Comparison of ENCODE assay signal across 1 cellular context in genomic region chr12:56117778-56118687, GRCh38.
TF ChIP-seq lines count a peak whose summit lies in the region.

TSS of gene ZC3H10 (plus strand) at chr12:56118266. CDS start at chr12:56120563, 2,297 bp downstream.

TF ChIP-seq in HepG2, 621 proteins besides CTCF, POLR2A, EP300 and RAD21 (continued from another document and continues in another):
- TF ChIP-seq E2F5 (CRISPR knock-in tag; conservative IDR thresholded peaks at IDR 0.05), result peak; percentile 18; the same call in 1 of the 2 replicates
- TF ChIP-seq NFKB2 (CRISPR knock-in tag; IDR thresholded peaks at IDR 0.05; ENCODE audit: borderline replicate concordance), result peak; percentile 87; the same call in 1 of the 2 replicates
- TF ChIP-seq SMYD3 (CRISPR knock-in tag; IDR thresholded peaks at IDR 0.05), result 0 out of 2 replicates have a peak, but pooled peaks have one; percentile 53
- peak; percentile 95 for TF ChIP-seq IKZF5 (CRISPR knock-in tag; IDR thresholded peaks at IDR 0.05)
- TF ChIP-seq CERS6 (CRISPR knock-in tag; IDR thresholded peaks at IDR 0.05), result no peak
- TF ChIP-seq E2F1 (CRISPR knock-in tag; IDR thresholded peaks at IDR 0.05), result peak; percentile 57
- TF ChIP-seq EEA1 (CRISPR knock-in tag; IDR thresholded peaks at IDR 0.05; ENCODE audit: borderline replicate concordance), result 0 out of 2 replicates have a peak, but pooled peaks have one; percentile 60
- TF ChIP-seq RBM22 (optimal IDR thresholded peaks at IDR 0.05; ENCODE audit: low read length), result peak; percentile 100
- peak; percentile 36; the same call in 1 of the 2 replicates for TF ChIP-seq ZNF160 (CRISPR knock-in tag; IDR thresholded peaks at IDR 0.05)
- TF ChIP-seq ZBTB46 (CRISPR knock-in tag; IDR thresholded peaks at IDR 0.05; ENCODE audit: borderline replicate concordance), result no peak
- TF ChIP-seq ZNF761 (CRISPR knock-in tag; conservative IDR thresholded peaks at IDR 0.05), result 0 out of 2 replicates have a peak, but pooled peaks have one; percentile 38
- TF ChIP-seq MNT (IDR thresholded peaks at IDR 0.05), result peak; percentile 96
- peak; percentile 68; the same call in 1 of the 2 replicates for TF ChIP-seq ZNF441 (CRISPR knock-in tag; IDR thresholded peaks at IDR 0.05; ENCODE audit: borderline replicate concordance)
- peak; percentile 97 for TF ChIP-seq GMEB1 (CRISPR knock-in tag; IDR thresholded peaks at IDR 0.05; ENCODE audit: borderline replicate concordance)
- TF ChIP-seq ARHGAP35 (CRISPR knock-in tag; IDR thresholded peaks at IDR 0.05; ENCODE audit: borderline replicate concordance), result no peak
- TF ChIP-seq ZNF230 (CRISPR knock-in tag; IDR thresholded peaks at IDR 0.05), result no peak; the same call in 1 of the 2 replicates
- peak; percentile 96 for TF ChIP-seq RFX3 (CRISPR knock-in tag; IDR thresholded peaks at IDR 0.05)
- peak; percentile 71 for TF ChIP-seq PAXIP1 (CRISPR knock-in tag; conservative IDR thresholded peaks at IDR 0.05)
- 0 out of 2 replicates have a peak, but pooled peaks have one; percentile 14 for TF ChIP-seq MLXIP (CRISPR knock-in tag; IDR thresholded peaks at IDR 0.05; ENCODE audit: borderline replicate concordance)
- TF ChIP-seq ZNF121 (CRISPR knock-in tag; IDR thresholded peaks at IDR 0.05), result no peak
- peak; percentile 79 for TF ChIP-seq HCFC1 (IDR thresholded peaks at IDR 0.05; ENCODE audit: low read depth, low read length)
- TF ChIP-seq ZNF264 (CRISPR knock-in tag; IDR thresholded peaks at IDR 0.05), result 0 out of 2 replicates have a peak, but pooled peaks have one; percentile 80
- TF ChIP-seq ZNF337 (CRISPR knock-in tag; IDR thresholded peaks at IDR 0.05; ENCODE audit: borderline replicate concordance, low read depth), result no peak
- TF ChIP-seq TEAD2 (CRISPR knock-in tag; IDR thresholded peaks at IDR 0.05), result no peak
- TF ChIP-seq POGZ (CRISPR knock-in tag; IDR thresholded peaks at IDR 0.05), result peak; percentile 87
- TF ChIP-seq ZNF44 (CRISPR knock-in tag; IDR thresholded peaks at IDR 0.05), result no peak
- no peak for TF ChIP-seq ZNF282 (IDR thresholded peaks at IDR 0.05; ENCODE audit: partially characterized antibody)
- TF ChIP-seq ZNF720 (CRISPR knock-in tag; IDR thresholded peaks at IDR 0.05), result no peak
- TF ChIP-seq ZNF18 (CRISPR knock-in tag; IDR thresholded peaks at IDR 0.05; ENCODE audit: insufficient replicate concordance), result no peak
- no peak; the same call in 1 of the 2 replicates for TF ChIP-seq KDM5B (CRISPR knock-in tag; IDR thresholded peaks at IDR 0.05; ENCODE audit: borderline replicate concordance)
- peak; percentile 98 for TF ChIP-seq ZNF788 (CRISPR knock-in tag; IDR thresholded peaks at IDR 0.05; ENCODE audit: borderline replicate concordance)
- no peak for TF ChIP-seq MTF1 (CRISPR knock-in tag; IDR thresholded peaks at IDR 0.05)
